Comparison of ENCODE assay signal across 11 cellular contexts in genomic region chr7:121180436-121181063, GRCh38.
A peak's percentile ranks its signal among the peaks of the same experiment; 100 is the strongest.
DNase-seq lines count a peak whose midpoint lies in the region; ATAC-seq and TF ChIP-seq lines count a peak whose summit lies in the region.
"Had no signal": no experiment of that assay in that cellular context is flagged by ENCODE, and none has a peak within 500 bp of the region (broad histone marks: within the 10 kb centered on the region; RNA-seq: fewer than 3 reads in every experiment).

No MANE protein-coding gene starts in this region.

- H3K9me3 ChIP-seq in Karpas-422 (ENCODE audit: low read length) (no peaks in the 10 kb centered on the region), tibial nerve (no peaks in the 10 kb centered on the region)
- H3K9me3 ChIP-seq: esophagus muscularis mucosa had no signal

- no peaks in the 10 kb centered on the region for H3K79me2 ChIP-seq in Karpas-422 (ENCODE audit: low read length)
- H3K79me2 ChIP-seq: parathyroid adenoma had no signal

- H3K4me1 ChIP-seq in Karpas-422 (ENCODE audit: low read length), result peaks cover 30% of the 10 kb centered on the region
- peaks cover 0 to 5% (median 1%) of the 10 kb centered on the region in 4 donors for H3K4me1 ChIP-seq in tibial nerve
- H3K4me1 ChIP-seq: parathyroid adenoma had no signal

- H3K9ac ChIP-seq in Karpas-422 (ENCODE audit: low read length), result 0 out of 2 replicates have a peak overlapping the region, but pooled peaks have one; percentile 12
- H3K9ac ChIP-seq: parathyroid adenoma had no signal

- ATAC-seq in GM19372 (IDR thresholded peaks at IDR 0.05; ENCODE audit: low read depth, unreplicated experiment) (peak; percentile 74), HG02884 (IDR thresholded peaks at IDR 0.05; ENCODE audit: unreplicated experiment) (peak; percentile 90)

- peak overlapping the region; percentile 74 for H2AFZ ChIP-seq in Karpas-422 (ENCODE audit: low read length)
- H2AFZ ChIP-seq: parathyroid adenoma had no signal

- 92% methylated on average over 4 of the region's 4 CpGs for WGBS in tibial nerve, 2 donors

- H3K4me3 ChIP-seq in GM12864 (ENCODE audit: low read depth, low read length), result no peak overlapping the region
- peak overlapping the region; percentile 49 for H3K4me3 ChIP-seq in Karpas-422 (ENCODE audit: low read length)
- H3K4me3 ChIP-seq in tibial nerve, result no peak overlapping the region
- H3K4me3 ChIP-seq: esophagus muscularis mucosa had no signal

- no peaks in the 10 kb centered on the region for H4K20me1 ChIP-seq in Karpas-422 (ENCODE audit: insufficient read depth, low read depth, low read length)

- no peak for TF ChIP-seq CTCF in GM12864 (IDR thresholded peaks at IDR 0.05; ENCODE audit: low read depth, low read length, missing control alignments)
- no peak for TF ChIP-seq CTCF in tibial nerve (IDR thresholded peaks at IDR 0.05)

- H3K27me3 ChIP-seq in Karpas-422 (ENCODE audit: low read length) (no peaks in the 10 kb centered on the region), tibial nerve (no peaks in the 10 kb centered on the region)
- H3K27me3 ChIP-seq: esophagus muscularis mucosa had no signal

- H3K4me2 ChIP-seq in Karpas-422 (ENCODE audit: low read depth, low read length, poor library complexity, severe bottlenecking), result peak overlapping the region; percentile 69

- H3K27ac ChIP-seq in Karpas-422 (ENCODE audit: low read length) (peak overlapping the region; percentile 62), tibial nerve (no peak overlapping the region)
- H3K27ac ChIP-seq: esophagus muscularis mucosa, parathyroid adenoma had no signal

- DNase-seq in GM12864 (ENCODE audit: low read depth), result peak; percentile 45
- peak; percentile 83 for DNase-seq in Karpas-422
- no peak for DNase-seq in tibial nerve (ENCODE audit: low spot score in 2 of 2)
- no peak for DNase-seq in NCI-H1694 treated with DMSO at 0.1 percent for 48 hours (lab: John Stamatoyannopoulos, UW)
- no peak for DNase-seq in SK-N-DZ (ENCODE audit: low spot score)
- DNase-seq in NCI-H524 treated with DMSO at 0.1 percent for 48 hours (lab: John Stamatoyannopoulos, UW), result no peak
- DNase-seq: C1 segment of cervical spinal cord had no signal

- TF ChIP-seq EP300 in tibial nerve (IDR thresholded peaks at IDR 0.05), result no peak

- TF ChIP-seq POLR2A in tibial nerve (IDR thresholded peaks at IDR 0.05), result no peak

- no peaks in the 10 kb centered on the region for H3K9me2 ChIP-seq in Karpas-422 (replicated peaks; ENCODE audit: insufficient read depth, low read length)

- H3K36me3 ChIP-seq in Karpas-422 (ENCODE audit: insufficient read depth, low read length) (no peaks in the 10 kb centered on the region), tibial nerve (no peaks in the 10 kb centered on the region)
- H3K36me3 ChIP-seq: esophagus muscularis mucosa had no signal

Comparison
In these comparisons a context has a peak if more than half of its experiments do, and no peak if none do; other contexts are left out.
1. DNase-seq: peak in GM12864 (single experiment) and Karpas-422 (single experiment); none in tibial nerve (0 of 2), NCI-H1694 treated with DMSO at 0.1 percent for 48 hours (single experiment), SK-N-DZ (single experiment) and NCI-H524 treated with DMSO at 0.1 percent for 48 hours (single experiment).